13 cellular contexts compared by ENCODE assay signal in the genomic region with DNA sequence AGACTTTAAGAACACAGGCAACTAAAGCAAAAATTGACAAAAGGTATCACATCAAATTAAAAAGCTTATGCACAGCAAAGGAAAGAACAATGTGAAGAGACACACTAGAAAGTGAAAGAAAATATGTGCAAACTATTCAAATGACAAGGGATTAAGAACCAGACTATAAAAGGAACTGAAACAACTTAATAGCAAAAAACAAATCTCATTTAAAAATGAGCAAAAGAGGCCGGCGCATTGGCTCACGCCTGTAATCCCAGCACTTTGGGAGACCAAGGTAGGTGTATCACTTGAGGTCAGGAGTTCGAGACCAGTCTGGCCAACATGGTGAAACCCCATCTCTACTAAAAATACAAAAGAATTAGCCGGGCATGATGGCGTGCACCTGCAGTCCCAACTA. TPM values are rescaled to one million over a fixed set of nuclear protein-coding genes. Genes with fewer than 3 reads are reported as not detected.
A peak's percentile ranks its signal among the peaks of the same experiment; 100 is the strongest.
DNase-seq lines count a peak whose midpoint lies in the region; ATAC-seq and TF ChIP-seq lines count a peak whose summit lies in the region.
"Had no signal": no experiment of that assay in that cellular context is flagged by ENCODE, and none has a peak within 500 bp of the region (broad histone marks: within the 10 kb centered on the region; RNA-seq: fewer than 3 reads in every experiment).

No MANE protein-coding gene starts in this region.

- peaks cover 14% of the 10 kb centered on the region for H3K36me3 ChIP-seq in endodermal cell (ENCODE audit: control insufficient read depth, insufficient read depth, low read length)
- peaks cover 2% of the 10 kb centered on the region for H3K36me3 ChIP-seq in mammary epithelial cell (ENCODE audit: insufficient read depth, low read length)

- H3K4me1 ChIP-seq in endodermal cell (ENCODE audit: control insufficient read depth, insufficient read depth, low read length) (no peaks in the 10 kb centered on the region), mammary epithelial cell (ENCODE audit: insufficient read depth, low read length) (no peaks in the 10 kb centered on the region)
- H3K4me1 ChIP-seq: right atrium auricular region had no signal

- peak; percentile 78 for DNase-seq in MV-4-11 (lab: John Stamatoyannopoulos, UW)
- DNase-seq in endodermal cell, result no peak
- DNase-seq in mammary epithelial cell, result no peak
- no peak for DNase-seq in WTC11 (ENCODE audit: low spot score)
- no peak for DNase-seq in stimulated activated naive CD4-positive, alpha-beta T cell treated with Interleukin-2 at 50 U/mL for 16 hours (lab: John Stamatoyannopoulos, UW)
- DNase-seq: activated CD4-positive, alpha-beta T cell treated with anti-CD3 and anti-CD28 coated beads, Interleukin-2, amount 50 U/mL, for 1 hour; C1 segment of cervical spinal cord; NCI-H226; SHP77 treated with DMSO at 0.1 percent for 48 hours had no signal

- H3K9ac ChIP-seq in endodermal cell (ENCODE audit: extremely low read depth, low read length, poor library complexity, severe bottlenecking) (no peak overlapping the region), mammary epithelial cell (ENCODE audit: insufficient read depth, low read length) (no peak overlapping the region)

- H3K4me3 ChIP-seq in endodermal cell (ENCODE audit: low read length), result no peak overlapping the region
- no peak overlapping the region for H3K4me3 ChIP-seq in mammary epithelial cell (replicated peaks in 1 of 3; ENCODE audit: insufficient read depth in 1 of 3, low read depth in 2 of 3, low read length in 3 of 3)
- H3K4me3 ChIP-seq: right atrium auricular region had no signal

- H3K36me3 Mint-ChIP-seq in endodermal cell (ENCODE audit: low read depth) (peaks cover 69% of the 10 kb centered on the region), WTC11 (peaks cover 48% of the 10 kb centered on the region)

- CTCF ChIA-PET in mammary epithelial cell (lab: Charles Lee; ENCODE audit: low non-redundant PET) (no interaction called here), WTC11 (lab: Charles Lee) (no interaction called here)

- H3K9me3 ChIP-seq in endodermal cell (ENCODE audit: control insufficient read depth, low read length), result peaks cover 38% of the 10 kb centered on the region
- no peaks in the 10 kb centered on the region for H3K9me3 ChIP-seq in mammary epithelial cell (replicated peaks; ENCODE audit: insufficient read depth, low read length)

- WGBS in endodermal cell (ENCODE audit: insufficient coverage in 1 of 2, insufficient read length in 1 of 2), 2 experiments, result 88 to 96% methylated on average over 6 of the region's 6 CpGs
- 100% methylated on average over 6 of the region's 6 CpGs for WGBS in mammary epithelial cell (ENCODE audit: low coverage, missing lambda C conversion rate)

- ATAC-seq in GM18511 (IDR thresholded peaks at IDR 0.05; ENCODE audit: unreplicated experiment) (peak; percentile 95), GM21367 (IDR thresholded peaks at IDR 0.05; ENCODE audit: unreplicated experiment) (peak; percentile 90), HG03025 (IDR thresholded peaks at IDR 0.05; ENCODE audit: low FRiP score, unreplicated experiment) (peak; percentile 93), WTC11 (no peak)

- dilution Hi-C loops in mammary epithelial cell (cut with HindIII; ENCODE audit: low sequenced_read_pairs), result no loop called here

- POLR2A ChIA-PET in WTC11 (lab: Charles Lee), result interaction anchor here (0.5 kb wide), 1 partner anchor 28 kb away, joined by 3 read pairs; no protein-coding TSS in a partner anchor

- peaks cover 14% of the 10 kb centered on the region for H3K79me2 ChIP-seq in mammary epithelial cell (ENCODE audit: insufficient read depth, low read length)

- H3K27me3 ChIP-seq in endodermal cell (ENCODE audit: control insufficient read depth, insufficient read depth, low read length, poor library complexity, severe bottlenecking) (no peaks in the 10 kb centered on the region), mammary epithelial cell (ENCODE audit: insufficient read depth, low read length) (no peaks in the 10 kb centered on the region)
- H3K27me3 ChIP-seq: right atrium auricular region had no signal

- intact Hi-C loops in mammary epithelial cell (cut with micrococcal nuclease), result no loop called here

- H3K27me3 Mint-ChIP-seq in endodermal cell (ENCODE audit: insufficient read depth) (peaks cover 2% of the 10 kb centered on the region), WTC11 (ENCODE audit: low read depth) (no peaks in the 10 kb centered on the region)

- no peak overlapping the region for H3K4me2 ChIP-seq in mammary epithelial cell (ENCODE audit: insufficient read depth, low read depth, low read length)

- H3K4me3 Mint-ChIP-seq in endodermal cell, result no peak overlapping the region
- H3K4me3 Mint-ChIP-seq in WTC11, result no peak overlapping the region

- BruUV-seq in mammary epithelial cell (replicated peaks; lab: Mats Ljungman, UMichigan), result no TSS peak

- H3K4me1 Mint-ChIP-seq in endodermal cell (no peaks in the 10 kb centered on the region), WTC11 (no peaks in the 10 kb centered on the region)

- no peak overlapping the region for H2AFZ ChIP-seq in mammary epithelial cell (ENCODE audit: low read depth, low read length)

- in situ Hi-C loops in mammary epithelial cell (cut with MboI; ENCODE audit: low sequenced_read_pairs in 2 of 2), result no loop called here

- H4K20me1 ChIP-seq in mammary epithelial cell (ENCODE audit: insufficient read depth, low read length), result no peaks in the 10 kb centered on the region

- no peak for TF ChIP-seq CTCF in endodermal cell (conservative IDR thresholded peaks at IDR 0.05)
- no peak for TF ChIP-seq CTCF in mammary epithelial cell (conservative IDR thresholded peaks at IDR 0.05 in 1 of 2, IDR thresholded peaks at IDR 0.05 in 1 of 2; ENCODE audit: extremely low read depth in 1 of 2, insufficient read depth in 1 of 2, low read depth in 1 of 2, low read length in 2 of 2)
- no peak for TF ChIP-seq CTCF in WTC11 (IDR thresholded peaks at IDR 0.05)

- H3K9me3 Mint-ChIP-seq in endodermal cell (peaks cover 32% of the 10 kb centered on the region), WTC11 (peaks cover 37% of the 10 kb centered on the region)

- no peak overlapping the region for H3K27ac ChIP-seq in endodermal cell (ENCODE audit: low read depth, low read length)
- no peak overlapping the region for H3K27ac ChIP-seq in mammary epithelial cell (ENCODE audit: insufficient read depth, low read depth, low read length)
- H3K27ac ChIP-seq: right atrium auricular region had no signal

- H3K27ac Mint-ChIP-seq in endodermal cell (no peak overlapping the region), WTC11 (no peak overlapping the region)

TF ChIP-seq in WTC11, 78 proteins besides CTCF, POLR2A, EP300 and RAD21 (continues in another document):
- TF ChIP-seq ELF4 (CRISPR knock-in tag; IDR thresholded peaks at IDR 0.05; ENCODE audit: low read depth) (no peak), FOXP1 (CRISPR knock-in tag; IDR thresholded peaks at IDR 0.05; ENCODE audit: borderline replicate concordance) (no peak), ZNF232 (CRISPR knock-in tag; IDR thresholded peaks at IDR 0.05) (no peak), ZNF396 (CRISPR knock-in tag; IDR thresholded peaks at IDR 0.05; ENCODE audit: borderline replicate concordance) (no peak)
- TF ChIP-seq, protein P1, sequence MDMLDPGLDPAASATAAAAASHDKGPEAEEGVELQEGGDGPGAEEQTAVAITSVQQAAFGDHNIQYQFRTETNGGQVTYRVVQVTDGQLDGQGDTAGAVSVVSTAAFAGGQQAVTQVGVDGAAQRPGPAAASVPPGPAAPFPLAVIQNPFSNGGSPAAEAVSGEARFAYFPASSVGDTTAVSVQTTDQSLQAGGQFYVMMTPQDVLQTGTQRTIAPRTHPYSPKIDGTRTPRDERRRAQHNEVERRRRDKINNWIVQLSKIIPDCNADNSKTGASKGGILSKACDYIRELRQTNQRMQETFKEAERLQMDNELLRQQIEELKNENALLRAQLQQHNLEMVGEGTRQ (CRISPR knock-in tag; IDR thresholded peaks at IDR 0.05), result no peak
- TF ChIP-seq, protein P2, sequence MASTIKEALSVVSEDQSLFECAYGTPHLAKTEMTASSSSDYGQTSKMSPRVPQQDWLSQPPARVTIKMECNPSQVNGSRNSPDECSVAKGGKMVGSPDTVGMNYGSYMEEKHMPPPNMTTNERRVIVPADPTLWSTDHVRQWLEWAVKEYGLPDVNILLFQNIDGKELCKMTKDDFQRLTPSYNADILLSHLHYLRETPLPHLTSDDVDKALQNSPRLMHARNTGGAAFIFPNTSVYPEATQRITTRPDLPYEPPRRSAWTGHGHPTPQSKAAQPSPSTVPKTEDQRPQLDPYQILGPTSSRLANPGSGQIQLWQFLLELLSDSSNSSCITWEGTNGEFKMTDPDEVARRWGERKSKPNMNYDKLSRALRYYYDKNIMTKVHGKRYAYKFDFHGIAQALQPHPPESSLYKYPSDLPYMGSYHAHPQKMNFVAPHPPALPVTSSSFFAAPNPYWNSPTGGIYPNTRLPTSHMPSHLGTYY (CRISPR knock-in tag; IDR thresholded peaks at IDR 0.05), result no peak

RNA-seq across cellular contexts. Expression of a gene that starts 14.4 kb away (rescaled TPM):
- total RNA-seq in endodermal cell, result 10 to 100 TPM; 39.5 to 40.4 TPM
- polyA plus RNA-seq in endodermal cell (2013, experiment 1 of 2), result 24.0 TPM
- 24.0 TPM for polyA plus RNA-seq in endodermal cell (2013, experiment 2 of 2)
- 10 to 100 TPM; 23.3 to 30.9 TPM for total RNA-seq in mammary epithelial cell
- polyA plus RNA-seq in mammary epithelial cell, result 6.6 TPM
- polyA minus RNA-seq in mammary epithelial cell, result 12.2 TPM
- 20.6 to 25.2 TPM (median 24.3 TPM) in 3 replicates for total RNA-seq in WTC11 (2021)

RNA-seq across cellular contexts. Expression of a gene that starts 21.0 kb away (rescaled TPM):
- 10 to 100 TPM in 1 of 2 donors, 1 to 10 TPM in 1; 7.8 to 10.5 TPM for total RNA-seq in endodermal cell
- 7.7 TPM for polyA plus RNA-seq in endodermal cell (2013, experiment 1 of 2)
- 5.8 TPM for polyA plus RNA-seq in endodermal cell (2013, experiment 2 of 2)
- total RNA-seq in mammary epithelial cell, result 10 to 100 TPM; 11.5 to 12.2 TPM
- 16.3 TPM for polyA plus RNA-seq in mammary epithelial cell
- polyA minus RNA-seq in mammary epithelial cell, result not detected
- 2.7 to 3.3 TPM (median 2.9 TPM) in 3 replicates for total RNA-seq in WTC11 (2021)
